In the genomic region with DNA sequence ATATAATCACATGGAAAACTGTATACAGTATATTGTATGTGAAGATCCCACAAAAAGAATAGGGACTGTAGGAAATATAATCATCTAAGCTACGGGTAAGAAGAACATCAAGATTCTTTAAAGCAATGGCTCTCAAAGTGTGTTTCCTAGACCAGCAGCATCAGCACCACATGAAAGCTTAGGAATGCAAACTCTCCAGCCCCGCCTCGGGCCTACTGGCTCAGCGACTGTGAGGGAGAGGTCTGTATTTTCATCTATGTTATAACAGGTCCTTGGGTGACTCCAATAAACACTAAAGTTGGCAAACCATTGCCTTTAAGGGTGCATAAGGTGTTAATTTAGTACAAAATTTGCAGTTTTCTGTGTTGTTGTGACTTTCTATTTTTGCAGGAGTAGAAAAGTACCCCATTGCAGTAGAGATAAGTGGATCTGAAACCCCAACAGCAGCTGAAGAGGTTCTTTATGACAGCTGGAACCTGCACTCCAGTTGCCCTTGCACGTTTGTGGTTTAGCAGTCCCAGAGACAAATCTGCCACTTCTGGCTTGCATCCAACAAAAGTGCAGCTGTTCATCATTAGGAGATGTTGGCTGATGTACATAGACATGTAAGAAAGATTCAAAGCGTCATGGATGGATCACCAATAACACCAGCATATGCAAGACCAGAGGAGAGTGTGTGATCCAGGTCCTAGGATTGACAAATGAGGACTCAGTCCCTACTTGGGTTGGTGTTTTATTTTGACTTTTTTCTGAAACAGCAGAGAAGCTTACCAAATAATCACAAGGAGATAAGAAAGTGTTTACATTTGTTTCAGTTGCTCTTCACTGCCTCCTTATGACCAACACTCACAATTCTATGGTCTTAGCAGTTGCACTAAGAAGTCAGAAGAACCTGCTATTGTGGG, we compare ENCODE assay signal across 8 cellular contexts. TPM values are rescaled to one million over a fixed set of nuclear protein-coding genes. Genes with fewer than 3 reads are reported as not detected.
DNase-seq lines count a peak whose midpoint lies in the region; ATAC-seq, FAIRE-seq and TF ChIP-seq lines count a peak whose summit lies in the region.

No MANE protein-coding gene starts in this region.

- H3K4me3 ChIP-seq in OCI-LY1 (ENCODE audit: low read depth, low read length, poor library complexity, severe bottlenecking), result no peak overlapping the region
- no peak overlapping the region for H3K4me3 ChIP-seq in prostate gland
- H3K4me3 ChIP-seq in HepG2 (replicated peaks in 1 of 3; ENCODE audit: insufficient read depth in 1 of 3, low read depth in 2 of 3, low read length in 3 of 3), result no peak overlapping the region
- H3K4me3 ChIP-seq in kidney (ENCODE audit: low read length in 2 of 2), result no peak overlapping the region

- TF ChIP-seq POLR2A in prostate gland (IDR thresholded peaks at IDR 0.05) (no peak), HepG2 (IDR thresholded peaks at IDR 0.05; ENCODE audit: insufficient read depth in 1 of 2, low read depth in 2 of 2, low read length in 2 of 2) (no peak)

- H3K27ac ChIP-seq in OCI-LY1 (ENCODE audit: low read depth, low read length, poor library complexity, severe bottlenecking) (peak overlapping the region; percentile 96), prostate gland (no peak overlapping the region), HepG2 (ENCODE audit: extremely low read length, insufficient read depth, low read length) (no peak overlapping the region), kidney (ENCODE audit: low read depth in 2 of 2, low read length in 2 of 2) (no peak overlapping the region)

- peak; percentile 73 for ATAC-seq in GM19468 (IDR thresholded peaks at IDR 0.05; ENCODE audit: extremely low read depth, unreplicated experiment)
- peak; percentile 81 for ATAC-seq in HG03469 (IDR thresholded peaks at IDR 0.05; ENCODE audit: unreplicated experiment)
- no peak for ATAC-seq in HepG2
- ATAC-seq in natural killer cell, result no peak

- no peaks in the 10 kb centered on the region for H3K27me3 Mint-ChIP-seq in natural killer cell (ENCODE audit: low read depth in 2 of 2)

- H3K9ac ChIP-seq in OCI-LY1 (ENCODE audit: low read length) (peak overlapping the region; percentile 39), HepG2 (ENCODE audit: insufficient read depth, low read depth, low read length) (no peak overlapping the region), kidney (ENCODE audit: low read length in 2 of 2) (no peak overlapping the region)

- POLR2A ChIA-PET in HepG2 (lab: Yijun Ruan, JAX), result no interaction called here

- H3K36me3 ChIP-seq in OCI-LY1 (ENCODE audit: insufficient read depth, low read length) (peaks cover 4% of the 10 kb centered on the region; the same call in 1 of the 2 replicates), prostate gland (no peaks in the 10 kb centered on the region), HepG2 (replicated peaks in 1 of 2; ENCODE audit: control insufficient read depth in 1 of 2, insufficient read depth in 2 of 2, low read length in 2 of 2) (no peaks in the 10 kb centered on the region), kidney (ENCODE audit: control insufficient read depth in 1 of 2, insufficient read depth in 2 of 2, low read length in 2 of 2) (no peaks in the 10 kb centered on the region)

- no peaks in the 10 kb centered on the region for H3K27me3 ChIP-seq in OCI-LY1 (ENCODE audit: insufficient read depth, low read length)
- H3K27me3 ChIP-seq in prostate gland (replicated peaks; ENCODE audit: insufficient read depth), result no peaks in the 10 kb centered on the region
- no peaks in the 10 kb centered on the region for H3K27me3 ChIP-seq in HepG2 (ENCODE audit: control insufficient read depth in 1 of 2, insufficient read depth in 2 of 2, low read length in 2 of 2)

- TF ChIP-seq RAD21 in HepG2 (CRISPR knock-in tag; IDR thresholded peaks at IDR 0.05), result no peak

- no peaks in the 10 kb centered on the region for H3K79me2 ChIP-seq in OCI-LY1 (ENCODE audit: insufficient read depth, low read length)
- H3K79me2 ChIP-seq in HepG2 (ENCODE audit: insufficient read depth, low read length), result no peaks in the 10 kb centered on the region

- H4K20me1 ChIP-seq in OCI-LY1 (ENCODE audit: insufficient read depth, low read length) (no peaks in the 10 kb centered on the region), HepG2 (ENCODE audit: insufficient read depth, low read length) (no peaks in the 10 kb centered on the region)

- CTCF ChIA-PET in HepG2 (lab: Yijun Ruan, JAX; ENCODE audit: low intra/inter-chr PET ratio, low total read pairs), result no interaction called here

- peak; percentile 55; the same call in 1 of the 2 replicates for TF ChIP-seq CTCF in OCI-LY1 (IDR thresholded peaks at IDR 0.05; ENCODE audit: low read length)
- TF ChIP-seq CTCF in prostate gland (IDR thresholded peaks at IDR 0.05), result no peak
- TF ChIP-seq CTCF in HepG2 (CRISPR knock-in tag; IDR thresholded peaks at IDR 0.05), result no peak
- no peak for TF ChIP-seq CTCF in natural killer cell (IDR thresholded peaks at IDR 0.05)
- no peak for TF ChIP-seq CTCF in kidney (IDR thresholded peaks at IDR 0.05; ENCODE audit: borderline replicate concordance, extremely low read depth, insufficient read depth)

- TF ChIP-seq EP300 in HepG2 (IDR thresholded peaks at IDR 0.05; ENCODE audit: low read depth in 2 of 2, low read length in 2 of 2) (no peak), HepG2 (CRISPR knock-in tag; IDR thresholded peaks at IDR 0.05; ENCODE audit: borderline replicate concordance) (no peak)

- H3K4me2 ChIP-seq in OCI-LY1 (ENCODE audit: low read length) (peak overlapping the region; percentile 48), HepG2 (ENCODE audit: low read depth, low read length) (no peak overlapping the region)

- no TSS peak for BruUV-seq in HepG2 (replicated peaks; lab: Mats Ljungman, UMichigan)

- no peaks in the 10 kb centered on the region for H3K36me3 Mint-ChIP-seq in natural killer cell

- 43% methylated on average over 6 of the region's 6 CpGs for WGBS in prostate gland
- WGBS in HepG2 (ENCODE audit: low lambda C conversion rate), result 17% methylated on average over 6 of the region's 6 CpGs

- peaks cover 10% of the 10 kb centered on the region for H3F3A ChIP-seq in OCI-LY1 (ENCODE audit: insufficient read depth, low read length)

- H3K9me3 ChIP-seq in OCI-LY1 (ENCODE audit: low read length) (peaks cover 7% of the 10 kb centered on the region; the same call in 1 of the 2 replicates), prostate gland (no peaks in the 10 kb centered on the region), HepG2 (ENCODE audit: low read length) (0 out of 2 replicates have a peak, but pooled peaks cover 4% of the 10 kb centered on the region), kidney (ENCODE audit: control insufficient read depth in 1 of 2, low read length in 2 of 2) (no peaks in the 10 kb centered on the region)

- intact Hi-C loops in prostate gland (cut with DNase I) (no loop called here), HepG2 (cut with micrococcal nuclease; ENCODE audit: unreplicated experiment) (no loop called here), natural killer cell (cut with micrococcal nuclease) (no loop called here), kidney (cut with DNase I) (no loop called here)

- no peak overlapping the region for H3K27ac Mint-ChIP-seq in natural killer cell

- H3K4me3 Mint-ChIP-seq in natural killer cell, result no peak overlapping the region

- H3K4me1 Mint-ChIP-seq in natural killer cell, result peaks cover 6% of the 10 kb centered on the region in 2 donors

- H3K4me1 ChIP-seq in OCI-LY1 (ENCODE audit: insufficient read depth, low read length, severe bottlenecking) (peaks cover 71% of the 10 kb centered on the region), prostate gland (replicated peaks) (no peaks in the 10 kb centered on the region), HepG2 (ENCODE audit: insufficient read depth, low read length) (peaks cover 22% of the 10 kb centered on the region), kidney (ENCODE audit: control insufficient read depth in 1 of 2, insufficient read depth in 1 of 2, low read depth in 1 of 2, low read length in 2 of 2) (no peaks in the 10 kb centered on the region)

- FAIRE-seq in HepG2 (lab: Jason Lieb, UNC) (no peak), kidney (lab: Jason Lieb, UNC) (no peak)

- in situ Hi-C loops in HepG2 (cut with HindIII; ENCODE audit: extremely low pct_ligation_motif_present, low pct_unique_long_range_greater_than_20kb), result no loop called here

- H3K9me3 Mint-ChIP-seq in natural killer cell, result no peaks in the 10 kb centered on the region

- no peaks in the 10 kb centered on the region for H3K9me2 ChIP-seq in OCI-LY1 (ENCODE audit: low read depth, low read length)

- DNase-seq in GM04504 (ENCODE audit: low read depth) (peak; percentile 30), prostate gland (ENCODE audit: low spot score) (peak; percentile 2), HepG2 (ENCODE audit: low spot score) (no peak), natural killer cell (no peak), kidney (no peak)

- H2AFZ ChIP-seq in OCI-LY1 (ENCODE audit: low read length) (no peak overlapping the region), HepG2 (ENCODE audit: low read length) (no peak overlapping the region)

RNA-seq across cellular contexts. Expression of gene IFNAR1, which starts 15.9 kb away (rescaled TPM):
- 10 to 100 TPM; 29.8 to 34.4 TPM for total RNA-seq in prostate gland
- total RNA-seq in HepG2 (2016; rRNA removed; fragmentation: Illumina TruSeq; extraction: Trizol), result 9.3 and 11.2 TPM in 2 replicates
- 1.5 and 1.9 TPM in 2 replicates for total RNA-seq in HepG2 (2016; cell fraction: cytosol; rRNA removed; fragmentation: Illumina TruSeq; extraction: Trizol; ENCODE audit: low read depth)
- total RNA-seq in HepG2 (2016; cell fraction: insoluble cytoplasmic fraction; rRNA removed; fragmentation: Illumina TruSeq; extraction: Trizol), result 9.5 and 10.0 TPM in 2 replicates
- 7.9 and 9.1 TPM in 2 replicates for total RNA-seq in HepG2 (2016; cell fraction: membrane; rRNA removed; fragmentation: Illumina TruSeq; extraction: Trizol)
- 13.0 and 14.3 TPM in 2 replicates for total RNA-seq in HepG2 (2016; cell fraction: nucleus; rRNA removed; fragmentation: Illumina TruSeq; extraction: Trizol)
- polyA plus RNA-seq in HepG2 (2011; rRNA removed), result 6.7 and 6.9 TPM in 2 replicates
- polyA plus RNA-seq in HepG2 (2011; cell fraction: cytosol; rRNA removed), result 4.7 and 8.7 TPM in 2 replicates
- polyA plus RNA-seq in HepG2 (2011; cell fraction: nucleus; rRNA removed), result 2.7 and 2.9 TPM in 2 replicates
- polyA plus RNA-seq in HepG2 (2012), result 17.0 and 23.0 TPM in 2 replicates
- polyA plus RNA-seq in HepG2 (2016; cell fraction: cytosol; fragmentation: Illumina TruSeq; extraction: Trizol; ENCODE audit: low read depth), result 7.3 and 7.9 TPM in 2 replicates
- 12.1 and 14.2 TPM in 2 replicates for polyA plus RNA-seq in HepG2 (2016; cell fraction: insoluble cytoplasmic fraction; fragmentation: Illumina TruSeq; extraction: Trizol; ENCODE audit: low read depth)
- polyA plus RNA-seq in HepG2 (2016; cell fraction: membrane; fragmentation: Illumina TruSeq; extraction: Trizol; ENCODE audit: low read depth), result 9.1 and 10.7 TPM in 2 replicates
- 14.6 and 15.2 TPM in 2 replicates for polyA plus RNA-seq in HepG2 (2016; cell fraction: nucleus; fragmentation: Illumina TruSeq; extraction: Trizol; ENCODE audit: insufficient read depth, low read depth)
- 15.8 and 22.3 TPM in 2 replicates for polyA minus RNA-seq in HepG2 (2011; rRNA and poly(A)+ RNA removed; ENCODE audit: low replicate concordance)
- polyA minus RNA-seq in HepG2 (2011; cell fraction: cytosol; rRNA and poly(A)+ RNA removed), result 14.0 and 18.3 TPM in 2 replicates
- polyA minus RNA-seq in HepG2 (2011; cell fraction: nucleus; rRNA and poly(A)+ RNA removed), result 17.0 and 22.1 TPM in 2 replicates
- 10 to 100 TPM; 15.0 to 21.3 (median 19.3) TPM for total RNA-seq in natural killer cell
- total RNA-seq in kidney, result 60.9 TPM
- 15.9 TPM for polyA plus RNA-seq in kidney (ENCODE audit: insufficient read depth, low read depth, low replicate concordance)

RNA-seq across cellular contexts. Expression of gene IL10RB, which starts 42.7 kb away (rescaled TPM):
- total RNA-seq in prostate gland, result 10 to 100 TPM; 29.3 to 30.8 TPM
- total RNA-seq in HepG2 (2016; rRNA removed; fragmentation: Illumina TruSeq; extraction: Trizol), result 10.7 and 17.4 TPM in 2 replicates
- total RNA-seq in HepG2 (2016; cell fraction: cytosol; rRNA removed; fragmentation: Illumina TruSeq; extraction: Trizol; ENCODE audit: low read depth), result 6.5 and 7.9 TPM in 2 replicates
- total RNA-seq in HepG2 (2016; cell fraction: insoluble cytoplasmic fraction; rRNA removed; fragmentation: Illumina TruSeq; extraction: Trizol), result 11.7 and 17.3 TPM in 2 replicates
- total RNA-seq in HepG2 (2016; cell fraction: membrane; rRNA removed; fragmentation: Illumina TruSeq; extraction: Trizol), result 13.3 and 14.5 TPM in 2 replicates
- total RNA-seq in HepG2 (2016; cell fraction: nucleus; rRNA removed; fragmentation: Illumina TruSeq; extraction: Trizol), result 13.1 and 13.5 TPM in 2 replicates
- polyA plus RNA-seq in HepG2 (2011; rRNA removed), result 18.2 and 19.1 TPM in 2 replicates
- polyA plus RNA-seq in HepG2 (2011; cell fraction: cytosol; rRNA removed), result 15.4 and 21.8 TPM in 2 replicates
- 5.0 and 8.8 TPM in 2 replicates for polyA plus RNA-seq in HepG2 (2011; cell fraction: nucleus; rRNA removed)
- polyA plus RNA-seq in HepG2 (2012), result 10.7 and 14.3 TPM in 2 replicates
- 7.2 and 7.5 TPM in 2 replicates for polyA plus RNA-seq in HepG2 (2016; cell fraction: cytosol; fragmentation: Illumina TruSeq; extraction: Trizol; ENCODE audit: low read depth)
- polyA plus RNA-seq in HepG2 (2016; cell fraction: insoluble cytoplasmic fraction; fragmentation: Illumina TruSeq; extraction: Trizol; ENCODE audit: low read depth), result 9.4 and 9.8 TPM in 2 replicates
- 10.5 and 10.9 TPM in 2 replicates for polyA plus RNA-seq in HepG2 (2016; cell fraction: membrane; fragmentation: Illumina TruSeq; extraction: Trizol; ENCODE audit: low read depth)
- polyA plus RNA-seq in HepG2 (2016; cell fraction: nucleus; fragmentation: Illumina TruSeq; extraction: Trizol; ENCODE audit: insufficient read depth, low read depth), result 18.7 and 19.3 TPM in 2 replicates
- polyA minus RNA-seq in HepG2 (2011; rRNA and poly(A)+ RNA removed; ENCODE audit: low replicate concordance), result 31.7 and 32.4 TPM in 2 replicates
- 11.4 and 11.6 TPM in 2 replicates for polyA minus RNA-seq in HepG2 (2011; cell fraction: cytosol; rRNA and poly(A)+ RNA removed)
- polyA minus RNA-seq in HepG2 (2011; cell fraction: nucleus; rRNA and poly(A)+ RNA removed), result 9.3 and 10.9 TPM in 2 replicates
- 10 to 100 TPM; 18.4 to 27.8 (median 27.3) TPM for total RNA-seq in natural killer cell
- total RNA-seq in kidney, result 27.3 TPM
- 21.5 TPM for polyA plus RNA-seq in kidney (ENCODE audit: insufficient read depth, low read depth, low replicate concordance)

Comparison
In these comparisons a context has a peak if more than half of its experiments do, and no peak if none do; other contexts are left out.
1. DNase-seq: peak in GM04504 (single experiment) and prostate gland (single experiment); none in HepG2 (single experiment), natural killer cell (single experiment) and kidney (single experiment).
2. ATAC-seq: peak in GM19468 (single experiment) and HG03469 (single experiment); none in HepG2 (single experiment) and natural killer cell (0 of 3).